In the genomic region with DNA sequence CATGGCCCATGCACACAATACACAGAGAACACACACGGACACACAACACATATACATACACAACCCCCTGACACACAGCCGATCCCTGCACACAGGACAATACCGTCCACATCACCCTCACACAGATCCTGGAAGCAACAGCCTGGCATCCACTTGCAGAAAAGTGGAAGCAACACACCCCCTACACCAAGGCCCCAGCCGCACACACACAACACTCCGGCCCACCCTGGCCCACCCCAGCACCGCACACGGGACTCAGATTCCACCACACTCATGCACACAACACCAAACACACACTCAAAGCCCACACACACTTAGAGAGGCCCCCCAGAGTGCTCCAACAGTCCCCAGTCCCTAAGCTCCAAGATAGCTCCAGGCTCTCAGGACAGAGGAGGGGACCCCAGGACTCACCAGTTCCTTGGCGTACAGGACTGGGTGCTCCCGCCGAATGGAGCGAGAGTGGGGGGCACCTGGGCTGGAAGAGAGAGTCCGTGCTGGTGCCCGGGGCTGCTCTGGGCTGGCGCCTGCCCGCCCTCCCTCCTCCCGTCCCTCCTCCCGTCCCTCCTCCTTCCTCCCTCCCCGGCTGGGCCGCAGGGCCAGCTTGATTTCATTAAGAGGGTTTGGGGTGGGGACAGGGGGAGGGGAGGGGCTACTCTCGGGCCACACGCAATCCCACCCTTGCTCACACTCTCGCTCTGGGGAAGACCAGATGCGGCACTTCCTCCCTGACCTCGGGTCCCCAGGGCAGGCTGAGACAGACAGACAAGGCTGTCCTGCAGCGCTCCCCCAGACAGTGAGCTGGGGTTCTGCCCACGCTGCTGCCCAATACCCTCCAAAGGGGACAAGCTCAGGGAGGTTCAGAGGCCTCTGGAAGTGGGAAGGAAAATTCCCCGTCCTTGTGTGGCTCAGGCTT, we compare ENCODE assay signal across 1 cellular context.
TF ChIP-seq lines count a peak whose summit lies in the region.

A gene with protein sequence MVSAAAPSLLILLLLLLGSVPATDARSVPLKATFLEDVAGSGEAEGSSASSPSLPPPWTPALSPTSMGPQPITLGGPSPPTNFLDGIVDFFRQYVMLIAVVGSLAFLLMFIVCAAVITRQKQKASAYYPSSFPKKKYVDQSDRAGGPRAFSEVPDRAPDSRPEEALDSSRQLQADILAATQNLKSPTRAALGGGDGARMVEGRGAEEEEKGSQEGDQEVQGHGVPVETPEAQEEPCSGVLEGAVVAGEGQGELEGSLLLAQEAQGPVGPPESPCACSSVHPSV (minus strand): TSS at position 526 of the 913 bp plus-strand sequence. CDS start 5,701 bp downstream, outside the sequence.

TF ChIP-seq in SK-N-SH, 30 proteins besides CTCF, POLR2A, EP300 and RAD21 (continued from another document):
- TF ChIP-seq, protein P1, sequence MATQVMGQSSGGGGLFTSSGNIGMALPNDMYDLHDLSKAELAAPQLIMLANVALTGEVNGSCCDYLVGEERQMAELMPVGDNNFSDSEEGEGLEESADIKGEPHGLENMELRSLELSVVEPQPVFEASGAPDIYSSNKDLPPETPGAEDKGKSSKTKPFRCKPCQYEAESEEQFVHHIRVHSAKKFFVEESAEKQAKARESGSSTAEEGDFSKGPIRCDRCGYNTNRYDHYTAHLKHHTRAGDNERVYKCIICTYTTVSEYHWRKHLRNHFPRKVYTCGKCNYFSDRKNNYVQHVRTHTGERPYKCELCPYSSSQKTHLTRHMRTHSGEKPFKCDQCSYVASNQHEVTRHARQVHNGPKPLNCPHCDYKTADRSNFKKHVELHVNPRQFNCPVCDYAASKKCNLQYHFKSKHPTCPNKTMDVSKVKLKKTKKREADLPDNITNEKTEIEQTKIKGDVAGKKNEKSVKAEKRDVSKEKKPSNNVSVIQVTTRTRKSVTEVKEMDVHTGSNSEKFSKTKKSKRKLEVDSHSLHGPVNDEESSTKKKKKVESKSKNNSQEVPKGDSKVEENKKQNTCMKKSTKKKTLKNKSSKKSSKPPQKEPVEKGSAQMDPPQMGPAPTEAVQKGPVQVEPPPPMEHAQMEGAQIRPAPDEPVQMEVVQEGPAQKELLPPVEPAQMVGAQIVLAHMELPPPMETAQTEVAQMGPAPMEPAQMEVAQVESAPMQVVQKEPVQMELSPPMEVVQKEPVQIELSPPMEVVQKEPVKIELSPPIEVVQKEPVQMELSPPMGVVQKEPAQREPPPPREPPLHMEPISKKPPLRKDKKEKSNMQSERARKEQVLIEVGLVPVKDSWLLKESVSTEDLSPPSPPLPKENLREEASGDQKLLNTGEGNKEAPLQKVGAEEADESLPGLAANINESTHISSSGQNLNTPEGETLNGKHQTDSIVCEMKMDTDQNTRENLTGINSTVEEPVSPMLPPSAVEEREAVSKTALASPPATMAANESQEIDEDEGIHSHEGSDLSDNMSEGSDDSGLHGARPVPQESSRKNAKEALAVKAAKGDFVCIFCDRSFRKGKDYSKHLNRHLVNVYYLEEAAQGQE (IDR thresholded peaks at IDR 0.05; ENCODE audit: low read depth, low read length): 0 out of 2 replicates have a peak, but pooled peaks have one; percentile 22
- TF ChIP-seq TEAD4 (IDR thresholded peaks at IDR 0.05; ENCODE audit: borderline replicate concordance, insufficient read depth): no peak
- TF ChIP-seq EZH2phosphoT487 (IDR thresholded peaks at IDR 0.05; ENCODE audit: borderline replicate concordance, low read depth): no peak
- TF ChIP-seq POLR2AphosphoS5 (IDR thresholded peaks at IDR 0.05; ENCODE audit: low read depth, low read length): peak; percentile 47; the same call in 1 of the 2 replicates
TF ChIP-seq in SK-N-SH: peak in this region for 3.
